22 cellular contexts compared by ENCODE assay signal in the genomic region with DNA sequence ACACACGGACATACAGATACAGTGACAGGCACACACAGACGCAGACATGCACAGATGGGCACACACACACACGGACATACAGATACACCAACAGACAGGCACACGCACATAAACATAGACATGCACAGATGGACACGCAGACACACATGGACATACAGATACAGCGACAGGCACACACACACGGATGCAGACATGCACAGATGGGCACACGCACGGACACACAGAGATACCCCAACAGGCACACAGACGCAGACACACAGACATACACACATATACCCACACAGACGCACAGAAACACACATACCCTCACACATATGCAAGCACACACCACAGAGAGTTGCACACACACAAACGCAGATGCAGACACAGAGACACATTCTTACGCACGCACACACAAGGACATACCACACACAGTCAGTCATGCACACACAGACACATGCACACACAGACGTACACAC.
"Had no signal": no experiment of that assay in that cellular context is flagged by ENCODE, and none has a peak within 500 bp of the region (broad histone marks: within the 10 kb centered on the region; RNA-seq: fewer than 3 reads in every experiment).

No MANE protein-coding gene starts in this region.

- DNase-seq: activated B cell treated with CpG ODN at 0.5 μM for 24 hours; activated CD4-positive, alpha-beta T cell treated with anti-CD3 and anti-CD28 coated beads, Interleukin-2, amount 10 ng/mL, durations not matched to agents 24 days and 14 days; activated CD8-positive, alpha-beta T cell treated with anti-CD3 and anti-CD28 coated beads for 36 hours; activated effector memory CD4-positive, alpha-beta T cell treated with Interleukin-2 at 50 U/mL for 16 hours; activated naive CD4-positive, alpha-beta T cell treated with anti-CD3 and anti-CD28 coated beads, Interleukin-2, amount 10 ng/mL, durations not matched to agents 7 days and 5 days; activated T-cell treated with anti-CD3 and anti-CD28 coated beads, Interleukin-2, amount 50 U/mL, for 48 hours; effector memory CD4-positive, alpha-beta T cell; esophagus squamous epithelium; heart right ventricle; immature natural killer cell; midbrain; nucleus accumbens; stimulated activated CD4-positive, alpha-beta T cell treated with anti-CD3 and anti-CD28 coated beads, Interleukin-12 subunit alpha, Interleukin-12 subunit beta, amount 100 ng/mL, for 4 hours; stimulated activated CD4-positive, alpha-beta T cell treated with anti-CD3 and anti-CD28 coated beads, Interleukin-1b, Interleukin-23, amount 100 ng/mL, for 48 hours; stimulated activated CD8-positive, alpha-beta memory T cell treated with anti-CD3 and anti-CD28 coated beads, Interleukin-4, amount 100 ng/mL, for 48 hours; stimulated activated naive CD4-positive, alpha-beta T cell treated with Interleukin-2 at 50 U/mL for 16 hours; thyroid gland had no signal

- H3K4me1 ChIP-seq: breast epithelium, esophagus squamous epithelium, heart right ventricle, thyroid gland, vagina had no signal

- H3K9me3 ChIP-seq: thyroid gland, vagina had no signal

- ATAC-seq: activated CD8-positive, alpha-beta T cell treated with anti-CD3 and anti-CD28 coated beads for 36 hours; heart right ventricle had no signal

- H3K27ac ChIP-seq: breast epithelium, esophagus squamous epithelium, heart right ventricle, thyroid gland, vagina had no signal

- FAIRE-seq: astrocyte, endothelial cell of umbilical vein had no signal

- H3K4me3 ChIP-seq: breast epithelium, esophagus squamous epithelium, heart right ventricle, lung, thyroid gland, vagina had no signal

- H3K27me3 ChIP-seq: breast epithelium, esophagus squamous epithelium, heart right ventricle, thyroid gland, vagina had no signal
